2 cellular contexts compared by ENCODE assay signal in genomic region chr7:158007697-158008257, GRCh38.
TF ChIP-seq lines count a peak whose summit lies in the region.

No MANE protein-coding gene starts in this region.

TF ChIP-seq in HEK293, 187 proteins besides CTCF, POLR2A, EP300 and RAD21 (continued from another document):
- TF ChIP-seq, protein P1, sequence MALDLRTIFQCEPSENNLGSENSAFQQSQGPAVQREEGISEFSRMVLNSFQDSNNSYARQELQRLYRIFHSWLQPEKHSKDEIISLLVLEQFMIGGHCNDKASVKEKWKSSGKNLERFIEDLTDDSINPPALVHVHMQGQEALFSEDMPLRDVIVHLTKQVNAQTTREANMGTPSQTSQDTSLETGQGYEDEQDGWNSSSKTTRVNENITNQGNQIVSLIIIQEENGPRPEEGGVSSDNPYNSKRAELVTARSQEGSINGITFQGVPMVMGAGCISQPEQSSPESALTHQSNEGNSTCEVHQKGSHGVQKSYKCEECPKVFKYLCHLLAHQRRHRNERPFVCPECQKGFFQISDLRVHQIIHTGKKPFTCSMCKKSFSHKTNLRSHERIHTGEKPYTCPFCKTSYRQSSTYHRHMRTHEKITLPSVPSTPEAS (tag by site-specific recombination; IDR thresholded peaks at IDR 0.05) = peak; percentile 53; the same call in 1 of the 2 replicates
- TF ChIP-seq HOXD13 (CRISPR knock-in tag; IDR thresholded peaks at IDR 0.05; ENCODE audit: borderline replicate concordance) (no peak), EGR2 (tag by site-specific recombination; IDR thresholded peaks at IDR 0.05; ENCODE audit: low read depth) (peak; percentile 98), ZNF416 (tag by site-specific recombination; IDR thresholded peaks at IDR 0.05) (no peak)

TF ChIP-seq in H1, 55 proteins besides CTCF, POLR2A, EP300 and RAD21 (continued from another document):
- TF ChIP-seq, protein P2, sequence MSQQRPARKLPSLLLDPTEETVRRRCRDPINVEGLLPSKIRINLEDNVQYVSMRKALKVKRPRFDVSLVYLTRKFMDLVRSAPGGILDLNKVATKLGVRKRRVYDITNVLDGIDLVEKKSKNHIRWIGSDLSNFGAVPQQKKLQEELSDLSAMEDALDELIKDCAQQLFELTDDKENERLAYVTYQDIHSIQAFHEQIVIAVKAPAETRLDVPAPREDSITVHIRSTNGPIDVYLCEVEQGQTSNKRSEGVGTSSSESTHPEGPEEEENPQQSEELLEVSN (IDR thresholded peaks at IDR 0.05) = no peak
- no peak for TF ChIP-seq CREB1 (IDR thresholded peaks at IDR 0.05)
- TF ChIP-seq RNF2 (IDR thresholded peaks at IDR 0.05; ENCODE audit: borderline replicate concordance, low read depth, low read length, missing control alignments, poor library complexity, severe bottlenecking) = no peak
- TF ChIP-seq SRF (IDR thresholded peaks at IDR 0.05; ENCODE audit: low read depth, low read length) = no peak
- TF ChIP-seq GABPA (IDR thresholded peaks at IDR 0.05; ENCODE audit: borderline replicate concordance, insufficient read depth, low read length) = no peak
- TF ChIP-seq KDM1A (IDR thresholded peaks at IDR 0.05; ENCODE audit: borderline replicate concordance, low read length) = no peak
- TF ChIP-seq SIX5 (IDR thresholded peaks at IDR 0.05; ENCODE audit: low read depth, low read length) = no peak
- no peak for TF ChIP-seq JUND (IDR thresholded peaks at IDR 0.05; ENCODE audit: low read length)
- no peak for TF ChIP-seq SP2 (IDR thresholded peaks at IDR 0.05; ENCODE audit: low read length)
- TF ChIP-seq MAFK (IDR thresholded peaks at IDR 0.05; ENCODE audit: low read depth, low read length) = no peak
- no peak for TF ChIP-seq POLR2AphosphoS5 (IDR thresholded peaks at IDR 0.05; ENCODE audit: low read depth, low read length)
- no peak for TF ChIP-seq CHD2 (IDR thresholded peaks at IDR 0.05; ENCODE audit: low read length)
- TF ChIP-seq GTF2F1 (IDR thresholded peaks at IDR 0.05; ENCODE audit: borderline replicate concordance, low read depth, low read length) = no peak
- no peak for TF ChIP-seq JUN (IDR thresholded peaks at IDR 0.05; ENCODE audit: low read depth, low read length)
- TF ChIP-seq SAP30 (IDR thresholded peaks at IDR 0.05; ENCODE audit: insufficient read depth, insufficient replicate concordance, low read length) = no peak
- no peak for TF ChIP-seq FOSL1 (IDR thresholded peaks at IDR 0.05; ENCODE audit: insufficient read depth, low read depth, low read length)
